ENCODE assay signal across 28 cellular contexts in genomic region chr22:26460202-26460601, GRCh38.
"Had no signal": no experiment of that assay in that cellular context is flagged by ENCODE, and none has a peak within 500 bp of the region (broad histone marks: within the 10 kb centered on the region; RNA-seq: fewer than 3 reads in every experiment).

No MANE protein-coding gene starts in this region.

- H3K36me3 ChIP-seq: breast epithelium had no signal

- H3K4me3 ChIP-seq: adrenal gland, breast epithelium had no signal

- H3K27me3 Mint-ChIP-seq: activated naive CD8-positive, alpha-beta T cell treated with anti-CD3 and anti-CD28 coated beads, Interleukin-2, amount 10 ng/mL, durations not matched to agents 7 days and 5 days; T-helper 17 cell had no signal

- H3K4me1 ChIP-seq: breast epithelium had no signal

- H3K27ac ChIP-seq: adrenal gland, breast epithelium had no signal

- H3K9me3 ChIP-seq: adrenal gland, breast epithelium had no signal

- H3K4me1 Mint-ChIP-seq: activated naive CD8-positive, alpha-beta T cell treated with anti-CD3 and anti-CD28 coated beads, Interleukin-2, amount 10 ng/mL, durations not matched to agents 7 days and 5 days had no signal

- H3K4me3 Mint-ChIP-seq: activated CD8-positive, alpha-beta T cell treated with anti-CD3 and anti-CD28 coated beads, Interleukin-2, amount 10 ng/mL, durations not matched to agents 7 days and 5 days; activated naive CD8-positive, alpha-beta T cell treated with anti-CD3 and anti-CD28 coated beads, Interleukin-2, amount 10 ng/mL, durations not matched to agents 7 days and 5 days; T-helper 17 cell; WTC11 had no signal

- H3K9me3 Mint-ChIP-seq: activated naive CD8-positive, alpha-beta T cell treated with anti-CD3 and anti-CD28 coated beads, Interleukin-2, amount 10 ng/mL, durations not matched to agents 7 days and 5 days; WTC11 had no signal

- H3K27me3 ChIP-seq: adrenal gland, breast epithelium had no signal

- DNase-seq: activated CD4-positive, alpha-beta T cell treated with anti-CD3 and anti-CD28 coated beads for 48 hours; activated CD4-positive, alpha-beta T cell treated with anti-CD3 and anti-CD28 coated beads, Interleukin-2, amount 50 U/mL, for 4 hours; activated CD8-positive, alpha-beta memory T cell treated with anti-CD3 and anti-CD28 coated beads, Interleukin-2, amount 50 U/mL, for 48 hours; activated CD8-positive, alpha-beta T cell treated with anti-CD3 and anti-CD28 coated beads, Interleukin-2, amount 10 ng/mL, durations not matched to agents 7 days and 5 days; activated gamma-delta T cell treated with Interleukin-2 at 50 U/mL for 16 hours; activated naive CD4-positive, alpha-beta T cell treated with anti-CD3 and anti-CD28 coated beads, Interleukin-2, amount 50 U/mL, for 16 hours; activated naive CD8-positive, alpha-beta T cell treated with anti-CD3 and anti-CD28 coated beads, Interleukin-2, amount 10 ng/mL, durations not matched to agents 7 days and 5 days; activated T-cell treated with anti-CD3 and anti-CD28 coated beads, Interleukin-2, amount 50 U/mL, for 1 hour; adrenal gland; anterior cingulate cortex; central memory CD4-positive, alpha-beta T cell; IMR-90; Kasumi-1; KBM-7; NCI-H1092; NCI-H1417 treated with DMSO at 0.1 percent for 48 hours; NCI-H1694; NCI-H2029; NCI-H2107; NCI-H2171 treated with DMSO at 0.1 percent for 48 hours; NCI-H226; NCI-H526 treated with DMSO at 0.1 percent for 48 hours; NCI-H82; SHP77 treated with DMSO at 0.1 percent for 48 hours; T-helper 17 cell; T-helper 9 cell had no signal

- ATAC-seq: activated CD8-positive, alpha-beta T cell treated with anti-CD3 and anti-CD28 coated beads, Interleukin-2, amount 10 ng/mL, durations not matched to agents 7 days and 5 days; T-helper 17 cell had no signal

- H3K27ac Mint-ChIP-seq: activated CD8-positive, alpha-beta T cell treated with anti-CD3 and anti-CD28 coated beads, Interleukin-2, amount 10 ng/mL, durations not matched to agents 7 days and 5 days; activated naive CD8-positive, alpha-beta T cell treated with anti-CD3 and anti-CD28 coated beads, Interleukin-2, amount 10 ng/mL, durations not matched to agents 7 days and 5 days; T-helper 17 cell had no signal
